Comparison of ENCODE assay signal across 25 cellular contexts in genomic region chr2:142718731-142719130, GRCh38.
"Had no signal": no experiment of that assay in that cellular context is flagged by ENCODE, and none has a peak within 500 bp of the region (broad histone marks: within the 10 kb centered on the region; RNA-seq: fewer than 3 reads in every experiment).

No MANE protein-coding gene starts in this region.

- H3K27me3 ChIP-seq: body of pancreas, breast epithelium, SJCRH30 had no signal

- ATAC-seq: activated CD8-positive, alpha-beta T cell treated with anti-CD3 and anti-CD28 coated beads for 36 hours; activated T-cell treated with anti-CD3 and anti-CD28 coated beads, Interleukin-2, amount 50 U/mL, for 72 hours; activated T-helper 17 cell treated with anti-CD3 and anti-CD28 coated beads, Interleukin-2, amount 50 U/mL, for 72 hours; body of pancreas; Panc1 had no signal

- H3K27ac ChIP-seq: body of pancreas, SJCRH30, SK-N-MC had no signal

- FAIRE-seq: astrocyte had no signal

- H3K36me3 ChIP-seq: breast epithelium, SJCRH30 had no signal

- H3K4me3 ChIP-seq: body of pancreas, breast epithelium, SJCRH30, SK-N-MC had no signal

- DNase-seq: activated CD4-positive, alpha-beta T cell treated with anti-CD3 and anti-CD28 coated beads, Interleukin-2, amount 10 ng/mL, durations not matched to agents 24 days and 14 days; activated CD4-positive, alpha-beta T cell treated with anti-CD3 and anti-CD28 coated beads, Interleukin-2, amount 50 U/mL, for 4 hours; activated CD8-positive, alpha-beta T cell treated with anti-CD3 and anti-CD28 coated beads for 36 hours; activated effector memory CD4-positive, alpha-beta T cell treated with anti-CD3 and anti-CD28 coated beads, Interleukin-2, amount 50 U/mL, for 16 hours; activated naive CD4-positive, alpha-beta T cell treated with Interleukin-2 at 50 U/mL for 16 hours; activated naive CD8-positive, alpha-beta T cell treated with anti-CD3 and anti-CD28 coated beads, Interleukin-2, amount 10 ng/mL, durations not matched to agents 7 days and 5 days; activated T-cell treated with anti-CD3 and anti-CD28 coated beads, Interleukin-2, amount 50 U/mL, for 1 hour; activated T-cell treated with anti-CD3 and anti-CD28 coated beads, Interleukin-2, amount 50 U/mL, for 72 hours; body of pancreas; caudate nucleus; cerebellar nuclear complex; NCI-H1105; NCI-H1417 treated with DMSO at 0.1 percent for 48 hours; NCI-H187 treated with DMSO at 0.1 percent for 48 hours; NCI-H2081; NCI-H345; NCI-H524 treated with DMSO at 0.1 percent for 48 hours; SHP77; SJCRH30; T1000 had no signal

- H3K9me3 ChIP-seq: body of pancreas, breast epithelium, SJCRH30 had no signal

- H3K4me1 ChIP-seq: body of pancreas, breast epithelium, SJCRH30 had no signal
